In the genomic region with DNA sequence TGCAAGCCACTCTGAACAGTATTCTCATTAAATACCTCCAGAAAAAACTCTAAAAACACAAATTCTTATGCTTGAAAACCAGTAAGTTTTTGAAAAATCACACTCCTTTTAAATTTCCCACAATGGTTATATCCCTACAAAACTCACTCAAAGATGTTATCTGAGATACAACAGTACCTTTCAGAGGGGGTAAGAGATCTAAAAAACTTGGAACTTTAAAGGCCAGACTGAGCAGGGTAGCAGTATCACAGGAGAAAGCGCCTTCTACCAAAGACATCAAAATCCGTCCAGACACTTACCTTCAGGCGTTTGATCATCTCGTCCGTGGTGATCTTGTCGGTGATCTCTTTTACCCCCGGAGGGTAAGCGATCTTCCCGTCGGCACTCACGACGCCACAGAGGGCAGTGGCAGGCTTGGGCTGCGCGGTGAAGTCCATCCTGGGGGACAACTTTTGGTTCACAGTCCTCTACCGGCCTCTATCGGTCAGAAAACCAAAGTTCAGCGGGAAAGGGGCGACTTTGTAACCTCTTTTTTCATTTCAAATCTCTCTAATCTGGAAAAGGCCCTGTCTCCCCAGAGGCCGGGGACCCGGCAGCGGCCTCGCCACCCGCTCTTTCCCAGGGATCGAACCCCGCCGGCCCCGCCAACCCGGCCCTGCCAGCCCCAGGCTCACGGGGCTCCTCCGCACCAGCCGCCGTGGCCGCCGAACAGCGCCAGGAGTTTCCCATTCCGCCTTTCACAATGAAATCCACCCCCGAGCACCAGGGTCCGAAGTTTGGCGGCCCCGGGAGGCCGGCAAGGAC, we compare ENCODE assay signal across 8 cellular contexts. TPM values are rescaled to one million over a fixed set of nuclear protein-coding genes. Genes with fewer than 3 reads are reported as not detected.
DNase-seq lines count a peak whose midpoint lies in the region; ATAC-seq and TF ChIP-seq lines count a peak whose summit lies in the region.

No MANE protein-coding gene starts in this region.

- ATAC-seq in HG02884 (IDR thresholded peaks at IDR 0.05; ENCODE audit: unreplicated experiment): peak; percentile 28

- H3K4me1 ChIP-seq in hepatocyte (ENCODE audit: insufficient read depth) (peaks cover 15% of the 10 kb centered on the region), uterus (no peaks in the 10 kb centered on the region)

- H3K27ac ChIP-seq in hepatocyte: peak overlapping the region; percentile 98
- H3K27ac ChIP-seq in uterus: peak overlapping the region; percentile 98

- H3K9me2 ChIP-seq in hepatocyte (replicated peaks; ENCODE audit: insufficient read depth): no peaks in the 10 kb centered on the region

- H4K20me1 ChIP-seq in hepatocyte (ENCODE audit: insufficient read depth, poor library complexity, severe bottlenecking): peaks cover 20% of the 10 kb centered on the region

- peak overlapping the region; percentile 87 for H3K4me3 ChIP-seq in GM06990 (replicated peaks; ENCODE audit: low read depth, low read length)
- peak overlapping the region; percentile 100 for H3K4me3 ChIP-seq in hepatocyte
- peak overlapping the region; percentile 94 to 96 for H3K4me3 ChIP-seq in uterus

- no peak for TF ChIP-seq POLR2A in uterus (IDR thresholded peaks at IDR 0.05)

- peak overlapping the region; percentile 85 for H3K4me2 ChIP-seq in hepatocyte

- H3K27me3 ChIP-seq in GM06990 (replicated peaks; ENCODE audit: control insufficient read depth, insufficient read depth, low read length): no peaks in the 10 kb centered on the region
- H3K27me3 ChIP-seq in hepatocyte: no peaks in the 10 kb centered on the region
- H3K27me3 ChIP-seq in uterus: no peaks in the 10 kb centered on the region

- 2% methylated on average over 41 of the region's 41 CpGs for WGBS in hepatocyte (ENCODE audit: low lambda C conversion rate, missing lambda C conversion rate)

- H2AFZ ChIP-seq in hepatocyte: peak overlapping the region; percentile 99

- DNase-seq in GM06990 (ENCODE audit: extremely low read depth, insufficient read length) (peak; percentile 76), NCI-H187 (lab: John Stamatoyannopoulos, UW) (peak; percentile 54 to 66), T-helper 9 cell (peak; percentile 52), astrocyte of the hippocampus (ENCODE audit: low read depth, low spot score) (peak; percentile 91), hepatocyte (ENCODE audit: low spot score) (peak; percentile 91), putamen (ENCODE audit: low spot score) (peak; percentile 80), uterus (peak; percentile 71)

- intact Hi-C loops in uterus (cut with DNase I; ENCODE audit: low total_unique reads): loop anchor here (2.0 to 5.0 kb wide), 3 partner anchors 280 to 519 kb away; partner anchors contain the start of genes LIAS and RPL9

- peaks cover 57% of the 10 kb centered on the region for H3K79me2 ChIP-seq in hepatocyte

- no peaks in the 10 kb centered on the region for H3K9me3 ChIP-seq in hepatocyte (ENCODE audit: low read depth)
- no peaks in the 10 kb centered on the region for H3K9me3 ChIP-seq in uterus

- no peaks in the 10 kb centered on the region; the same call in 1 of the 2 replicates for H3K36me3 ChIP-seq in GM06990 (ENCODE audit: control insufficient read depth, insufficient read depth, low read length)
- no peaks in the 10 kb centered on the region for H3K36me3 ChIP-seq in hepatocyte (replicated peaks; ENCODE audit: insufficient read depth, low read depth)
- no peaks in the 10 kb centered on the region for H3K36me3 ChIP-seq in uterus

- peak; percentile 92 for TF ChIP-seq CTCF in GM06990 (IDR thresholded peaks at IDR 0.05; ENCODE audit: insufficient read depth, low read length, poor library complexity, severe bottlenecking)
- peak; percentile 83 for TF ChIP-seq CTCF in hepatocyte (IDR thresholded peaks at IDR 0.05; ENCODE audit: poor library complexity)
- peak; percentile 81 to 89 (median 85) for TF ChIP-seq CTCF in uterus (IDR thresholded peaks at IDR 0.05)

RNA-seq across cellular contexts. Expression of gene PDS5A, which starts 1.4 kb away (rescaled TPM):
- 69.2 and 74.0 TPM in 2 replicates for total RNA-seq in hepatocyte
- 24.6 and 28.0 TPM in 2 replicates for polyA plus RNA-seq in hepatocyte
- total RNA-seq in uterus: 100 to 1,000 TPM in 1 of 4 donors, 10 to 100 TPM in 3; 42.9 to 107 (median 68.9) TPM

Comparison
In these comparisons a context has a peak if more than half of its experiments do, and no peak if none do; other contexts are left out.
1. Peak in every context shown above with its lines: DNase-seq, ATAC-seq, H3K4me3 ChIP-seq and H3K27ac ChIP-seq.